ENCODE assay signal across 30 cellular contexts in the genomic region with DNA sequence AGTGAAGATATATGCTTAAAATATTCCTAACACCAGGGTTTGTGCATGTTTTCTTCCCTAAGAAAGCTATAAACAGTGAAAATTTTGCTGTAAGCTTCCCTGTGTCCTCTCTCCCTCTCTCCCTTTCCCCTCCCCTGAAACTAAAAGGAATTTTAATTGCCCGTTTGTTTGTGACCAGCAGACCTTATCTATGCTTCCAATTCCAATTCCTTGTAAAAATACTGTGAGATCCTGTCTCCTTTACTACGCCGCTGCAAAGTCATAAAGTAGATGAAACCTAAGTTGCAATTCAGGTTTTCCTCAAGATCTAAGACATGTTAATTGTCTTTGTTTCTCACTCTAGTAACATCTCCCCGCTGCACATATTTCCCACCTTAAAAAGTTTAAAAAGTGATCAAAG.
DNase-seq lines count a peak whose midpoint lies in the region; ATAC-seq and TF ChIP-seq lines count a peak whose summit lies in the region.
"Had no signal": no experiment of that assay in that cellular context is flagged by ENCODE, and none has a peak within 500 bp of the region (broad histone marks: within the 10 kb centered on the region; RNA-seq: fewer than 3 reads in every experiment).

No MANE protein-coding gene starts in this region.

- DNase-seq in hepatocyte (ENCODE audit: low spot score): peak; percentile 45
- DNase-seq in smooth muscle cell (lab: John Stamatoyannopoulos, UW; ENCODE audit: unreplicated experiment): no peak
- DNase-seq in mucosa of gallbladder (ENCODE audit: low spot score): no peak
- no peak for DNase-seq in NCI-H748 treated with DMSO at 0.1 percent for 48 hours (lab: John Stamatoyannopoulos, UW)
- DNase-seq: activated CD4-positive, alpha-beta T cell treated with anti-CD3 and anti-CD28 coated beads for 48 hours; activated CD8-positive, alpha-beta memory T cell treated with anti-CD3 and anti-CD28 coated beads for 24 hours; activated T-cell treated with anti-CD3 and anti-CD28 coated beads for 4 hours; amygdala; COR-L47; DMS79; GDM1; Kasumi-1; NCI-H1694; NCI-H446; ovary; right cardiac atrium; RPMI8226; stimulated activated naive CD8-positive, alpha-beta T cell treated with anti-CD3 and anti-CD28 coated beads, Interleukin-15, amount 100 ng/mL, for 72 hours; T-helper 9 cell had no signal

- H3K9me2 ChIP-seq in hepatocyte (replicated peaks; ENCODE audit: insufficient read depth): no peaks in the 10 kb centered on the region

- H4K20me1 ChIP-seq in hepatocyte (ENCODE audit: insufficient read depth, poor library complexity, severe bottlenecking): no peaks in the 10 kb centered on the region
- H4K20me1 ChIP-seq in smooth muscle cell (ENCODE audit: low read depth): no peaks in the 10 kb centered on the region
- H4K20me1 ChIP-seq: BLaER1 had no signal

- H3K9me3 Mint-ChIP-seq in nephron: no peaks in the 10 kb centered on the region
- H3K9me3 Mint-ChIP-seq: activated naive CD4-positive, alpha-beta T cell treated with anti-CD3 and anti-CD28 coated beads, Interleukin-2, amount 50 U/mL, for 72 hours; activated T-helper 2 cell treated with anti-CD3 and anti-CD28 coated beads, Interferon-gamma antibody, Interleukin-2, Interleukin-4, amounts not matched to agents 10 μg/mL and 5 μg/mL and 100 μg/mL, durations not matched to agents 14 hours and 24 hours and 36 hours; natural killer cell treated with Interleukin-12 subunit alpha and Interleukin-12 subunit beta and Interleukin-15 and Interleukin-18, amount 100 ng/mL, for 72 hours; stimulated activated naive CD8-positive, alpha-beta T cell treated with anti-CD3 and anti-CD28 coated beads, Interleukin-15, amount 100 ng/mL, for 72 hours had no signal

- H3K9ac ChIP-seq in HUES48 (ENCODE audit: low read depth, low read length) (no peak overlapping the region), smooth muscle cell (ENCODE audit: low read depth) (no peak overlapping the region)
- H3K9ac ChIP-seq: BLaER1 had no signal

- WGBS in hepatocyte (ENCODE audit: low lambda C conversion rate, missing lambda C conversion rate): 7% methylated on average over 4 of the region's 4 CpGs
- WGBS in smooth muscle cell (ENCODE audit: low lambda C conversion rate): 5% methylated on average over 4 of the region's 4 CpGs

- no peak for TF ChIP-seq POLR2A in GM18505 (IDR thresholded peaks at IDR 0.05; ENCODE audit: borderline replicate concordance, extremely low read depth, insufficient read depth, insufficient read length)

- no peaks in the 10 kb centered on the region for H3K36me3 Mint-ChIP-seq in nephron (ENCODE audit: low read depth)
- H3K36me3 Mint-ChIP-seq: activated naive CD4-positive, alpha-beta T cell treated with anti-CD3 and anti-CD28 coated beads, Interleukin-2, amount 50 U/mL, for 72 hours; natural killer cell treated with Interleukin-12 subunit alpha and Interleukin-12 subunit beta and Interleukin-15 and Interleukin-18, amount 100 ng/mL, for 72 hours had no signal

- no peak for TF ChIP-seq CTCF in hepatocyte (IDR thresholded peaks at IDR 0.05; ENCODE audit: poor library complexity)
- no peak for TF ChIP-seq CTCF in nephron (IDR thresholded peaks at IDR 0.05; ENCODE audit: unreplicated experiment in 3 of 3)
- no peak for TF ChIP-seq CTCF in smooth muscle cell (IDR thresholded peaks at IDR 0.05; ENCODE audit: borderline replicate concordance, insufficient read depth, poor library complexity, severe bottlenecking)

- H2AFZ ChIP-seq in hepatocyte (peak overlapping the region; percentile 38), smooth muscle cell (ENCODE audit: low read depth) (no peak overlapping the region)

- peak overlapping the region in 1 of 3 experiments; percentile 36 for H3K4me3 Mint-ChIP-seq in nephron
- H3K4me3 Mint-ChIP-seq: natural killer cell treated with Interleukin-12 subunit alpha and Interleukin-12 subunit beta and Interleukin-15 and Interleukin-18, amount 100 ng/mL, for 72 hours; stimulated activated naive CD8-positive, alpha-beta T cell treated with anti-CD3 and anti-CD28 coated beads, Interleukin-15, amount 100 ng/mL, for 72 hours had no signal

- H3K27me3 Mint-ChIP-seq in nephron (ENCODE audit: low read depth): peaks cover 3% of the 10 kb centered on the region

- no peak for ATAC-seq in GM18505 (IDR thresholded peaks at IDR 0.05; ENCODE audit: unreplicated experiment)
- ATAC-seq: activated naive CD4-positive, alpha-beta T cell treated with anti-CD3 and anti-CD28 coated beads, Interleukin-2, amount 50 U/mL, for 72 hours; HCT116; natural killer cell treated with Interleukin-12 subunit alpha and Interleukin-12 subunit beta and Interleukin-15 and Interleukin-18, amount 100 ng/mL, for 72 hours; stimulated activated naive CD8-positive, alpha-beta T cell treated with anti-CD3 and anti-CD28 coated beads, Interleukin-15, amount 100 ng/mL, for 72 hours had no signal

- H3K4me1 ChIP-seq in HUES48 (ENCODE audit: control insufficient read depth, insufficient read depth, low read length): peaks cover 5% of the 10 kb centered on the region; the same call in 1 of the 2 replicates
- H3K4me1 ChIP-seq in hepatocyte (ENCODE audit: insufficient read depth): peaks cover 31% of the 10 kb centered on the region
- peaks cover 7% of the 10 kb centered on the region for H3K4me1 ChIP-seq in smooth muscle cell (ENCODE audit: low read depth)
- H3K4me1 ChIP-seq: BLaER1, breast epithelium had no signal

- peaks cover 47% of the 10 kb centered on the region for H3K4me1 Mint-ChIP-seq in nephron
- H3K4me1 Mint-ChIP-seq: stimulated activated naive CD8-positive, alpha-beta T cell treated with anti-CD3 and anti-CD28 coated beads, Interleukin-15, amount 100 ng/mL, for 72 hours had no signal

- no peaks in the 10 kb centered on the region for H3F3A ChIP-seq in smooth muscle cell (ENCODE audit: low read depth)

- peak overlapping the region; percentile 79 to 90 (median 86) for H3K27ac Mint-ChIP-seq in nephron
- H3K27ac Mint-ChIP-seq: activated naive CD4-positive, alpha-beta T cell treated with anti-CD3 and anti-CD28 coated beads, Interleukin-2, amount 50 U/mL, for 72 hours; activated T-helper 2 cell treated with anti-CD3 and anti-CD28 coated beads, Interferon-gamma antibody, Interleukin-2, Interleukin-4, amounts not matched to agents 10 μg/mL and 5 μg/mL and 100 μg/mL, durations not matched to agents 14 hours and 24 hours and 36 hours; natural killer cell treated with Interleukin-12 subunit alpha and Interleukin-12 subunit beta and Interleukin-15 and Interleukin-18, amount 100 ng/mL, for 72 hours; stimulated activated naive CD8-positive, alpha-beta T cell treated with anti-CD3 and anti-CD28 coated beads, Interleukin-15, amount 100 ng/mL, for 72 hours had no signal

- H3K27me3 ChIP-seq in HUES48 (ENCODE audit: control insufficient read depth, insufficient read depth, low read length) (no peaks in the 10 kb centered on the region), hepatocyte (no peaks in the 10 kb centered on the region), smooth muscle cell (ENCODE audit: low read depth) (no peaks in the 10 kb centered on the region)
- H3K27me3 ChIP-seq: BLaER1, ovary, SJCRH30 had no signal

- no peaks in the 10 kb centered on the region for H3K36me3 ChIP-seq in HUES48 (ENCODE audit: control insufficient read depth, insufficient read depth, low read length)
- H3K36me3 ChIP-seq in hepatocyte (replicated peaks; ENCODE audit: insufficient read depth, low read depth): no peaks in the 10 kb centered on the region
- no peaks in the 10 kb centered on the region for H3K36me3 ChIP-seq in smooth muscle cell (ENCODE audit: low read depth)
- H3K36me3 ChIP-seq: BLaER1, breast epithelium, ovary, SJCRH30 had no signal

- H3K9me3 ChIP-seq in HUES48 (ENCODE audit: control insufficient read depth, insufficient read depth, low read length) (no peaks in the 10 kb centered on the region), hepatocyte (ENCODE audit: low read depth) (no peaks in the 10 kb centered on the region), smooth muscle cell (replicated peaks; ENCODE audit: low read depth) (no peaks in the 10 kb centered on the region)
- H3K9me3 ChIP-seq: BLaER1, breast epithelium, ovary, SJCRH30 had no signal

- H3K4me3 ChIP-seq in HUES48 (ENCODE audit: low read depth, low read length): no peak overlapping the region
- H3K4me3 ChIP-seq in hepatocyte: no peak overlapping the region
- H3K4me3 ChIP-seq in smooth muscle cell: no peak overlapping the region
- H3K4me3 ChIP-seq: BLaER1, breast epithelium, ovary, SJCRH30 had no signal

- peak overlapping the region; percentile 68 for H3K4me2 ChIP-seq in hepatocyte
- H3K4me2 ChIP-seq in smooth muscle cell: peak overlapping the region; percentile 49
- H3K4me2 ChIP-seq: BLaER1 had no signal

- H3K27ac ChIP-seq in HUES48 (ENCODE audit: low read depth, low read length) (peak overlapping the region; percentile 32), hepatocyte (peak overlapping the region; percentile 91), smooth muscle cell (ENCODE audit: low read depth) (no peak overlapping the region)
- H3K27ac ChIP-seq: BLaER1, breast epithelium, epithelial cell of prostate, ovary, SJCRH30 had no signal

- no peaks in the 10 kb centered on the region for H3K79me2 ChIP-seq in hepatocyte
- H3K79me2 ChIP-seq in smooth muscle cell (ENCODE audit: low read depth): no peaks in the 10 kb centered on the region
